ENCODE assay signal across 8 cellular contexts in the genomic region with DNA sequence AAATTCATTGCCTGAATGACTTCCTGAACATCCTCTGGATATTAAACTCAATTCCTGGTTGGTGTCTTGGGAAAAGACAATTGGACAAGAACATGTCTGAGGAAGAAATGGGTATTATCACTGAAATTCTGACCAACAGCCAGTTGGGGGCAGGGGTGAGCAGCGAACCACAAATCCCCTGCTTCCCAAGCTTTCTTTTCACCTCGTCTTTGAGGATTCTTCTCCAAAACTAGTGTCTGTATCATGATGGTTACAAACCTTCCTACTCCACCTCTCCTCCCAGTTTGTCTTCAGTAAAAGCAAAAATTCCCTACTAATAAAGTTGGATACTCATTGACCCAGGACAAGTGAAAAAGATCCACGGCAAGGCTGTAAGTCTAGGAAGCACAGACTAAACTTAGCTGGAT. TPM values are rescaled to one million over a fixed set of nuclear protein-coding genes. Genes with fewer than 3 reads are reported as not detected.
DNase-seq lines count a peak whose midpoint lies in the region; ATAC-seq, FAIRE-seq and TF ChIP-seq lines count a peak whose summit lies in the region.

No MANE protein-coding gene starts in this region.

- H3K27ac ChIP-seq in right lobe of liver: no peak overlapping the region

- peak in 3 of 4 donors; percentile 25 to 49 (median 39) for ATAC-seq in right lobe of liver

- no peak overlapping the region for H3K27ac Mint-ChIP-seq in activated CD4-positive, alpha-beta T cell treated with anti-CD3 and anti-CD28 coated beads, Interleukin-2, amount 10 ng/mL, durations not matched to agents 24 days and 14 days

- H3K9me3 Mint-ChIP-seq in activated CD4-positive, alpha-beta T cell treated with anti-CD3 and anti-CD28 coated beads, Interleukin-2, amount 10 ng/mL, durations not matched to agents 24 days and 14 days: no peaks in the 10 kb centered on the region

- no peak for FAIRE-seq in bronchial epithelial cell (lab: Jason Lieb, UNC)

- TF ChIP-seq POLR2A in right lobe of liver (IDR thresholded peaks at IDR 0.05): no peak

- WGBS in right lobe of liver (ENCODE audit: insufficient coverage, low coverage, low lambda C conversion rate, missing lambda C conversion rate): 33% methylated on average over 3 of the region's 3 CpGs

- peak; percentile 64 for DNase-seq in activated CD4-positive, alpha-beta T cell treated with anti-CD3 and anti-CD28 coated beads, Interleukin-2, amount 10 ng/mL, durations not matched to agents 24 days and 14 days
- no peak for DNase-seq in activated CD4-positive, alpha-beta T cell treated with anti-CD3 and anti-CD28 coated beads for 4 hours
- DNase-seq in NCI-H146 (lab: John Stamatoyannopoulos, UW) (peak; percentile 47), bronchial epithelial cell (ENCODE audit: low read depth) (peak; percentile 51), right lobe of liver (peak in 1 of 3 donors; percentile 30), T-helper 1 cell (no peak), KG1 (lab: John Stamatoyannopoulos, UW) (no peak)
- no peak for DNase-seq in activated CD4-positive, CD25-positive, alpha-beta regulatory T cell treated with anti-CD3 and anti-CD28 coated beads, Interleukin-2, amount 50 U/mL, for 72 hours

- peaks cover 21% of the 10 kb centered on the region for H3K4me1 Mint-ChIP-seq in activated CD4-positive, alpha-beta T cell treated with anti-CD3 and anti-CD28 coated beads, Interleukin-2, amount 10 ng/mL, durations not matched to agents 24 days and 14 days

- intact Hi-C loops in activated CD4-positive, alpha-beta T cell treated with anti-CD3 and anti-CD28 coated beads, Interleukin-2, amount 10 ng/mL, durations not matched to agents 24 days and 14 days (cut with micrococcal nuclease): loop anchor here (2.0 to 5.0 kb wide), 2 partner anchors 16 to 292 kb away; a partner anchor contains a TSS
- intact Hi-C loops in right lobe of liver (cut with DNase I): loop anchor here in 1 of 2 donors (10.0 kb wide), 1 partner anchor 220 kb away; no protein-coding TSS in a partner anchor

- H3K27me3 Mint-ChIP-seq in activated CD4-positive, alpha-beta T cell treated with anti-CD3 and anti-CD28 coated beads, Interleukin-2, amount 10 ng/mL, durations not matched to agents 24 days and 14 days: peaks cover 2% of the 10 kb centered on the region

- H3K27me3 ChIP-seq in bronchial epithelial cell (ENCODE audit: control insufficient read depth, insufficient read depth, low read length): peaks cover 5% of the 10 kb centered on the region
- H3K27me3 ChIP-seq in right lobe of liver: no peaks in the 10 kb centered on the region

- H3K9me3 ChIP-seq in right lobe of liver: no peaks in the 10 kb centered on the region

- H3K4me3 ChIP-seq in bronchial epithelial cell (ENCODE audit: low read depth, low read length): no peak overlapping the region
- H3K4me3 ChIP-seq in right lobe of liver: no peak overlapping the region

- TF ChIP-seq CTCF in bronchial epithelial cell (IDR thresholded peaks at IDR 0.05; ENCODE audit: insufficient read depth, low read length, severe bottlenecking) (peak; percentile 76), right lobe of liver (IDR thresholded peaks at IDR 0.05) (peak; percentile 45 to 61 (median 59))

- peaks cover 0 to 26% (median 9%) of the 10 kb centered on the region in 4 donors for H3K4me1 ChIP-seq in right lobe of liver

- no peaks in the 10 kb centered on the region for H3K36me3 Mint-ChIP-seq in activated CD4-positive, alpha-beta T cell treated with anti-CD3 and anti-CD28 coated beads, Interleukin-2, amount 10 ng/mL, durations not matched to agents 24 days and 14 days (ENCODE audit: low read depth)

- H3K36me3 ChIP-seq in bronchial epithelial cell (ENCODE audit: control insufficient read depth, insufficient read depth, low read length): no peaks in the 10 kb centered on the region
- no peaks in the 10 kb centered on the region for H3K36me3 ChIP-seq in right lobe of liver

- H3K4me3 Mint-ChIP-seq in activated CD4-positive, alpha-beta T cell treated with anti-CD3 and anti-CD28 coated beads, Interleukin-2, amount 10 ng/mL, durations not matched to agents 24 days and 14 days: no peak overlapping the region

RNA-seq across cellular contexts. Expression of a gene that starts 48.3 kb away (rescaled TPM):
- 369 and 376 TPM in 2 replicates for total RNA-seq in activated CD4-positive, alpha-beta T cell treated with anti-CD3 and anti-CD28 coated beads, Interleukin-2, amount 10 ng/mL, durations not matched to agents 24 days and 14 days
- total RNA-seq in bronchial epithelial cell: 290 and 315 TPM in 2 replicates
- 100 to 1,000 TPM in 1 of 6 experiments, 10 to 100 TPM in 5; 65.1 to 149 (median 76.4) TPM for total RNA-seq in right lobe of liver

Comparison
In these comparisons a context has a peak if more than half of its experiments do, and no peak if none do; other contexts are left out.
1. DNase-seq: peak in activated CD4-positive, alpha-beta T cell treated with anti-CD3 and anti-CD28 coated beads, Interleukin-2, amount 10 ng/mL, durations not matched to agents 24 days and 14 days (single experiment), NCI-H146 (single experiment) and bronchial epithelial cell (single experiment); none in activated CD4-positive, alpha-beta T cell treated with anti-CD3 and anti-CD28 coated beads for 4 hours (0 of 2), T-helper 1 cell (0 of 5), activated CD4-positive, CD25-positive, alpha-beta regulatory T cell treated with anti-CD3 and anti-CD28 coated beads, Interleukin-2, amount 50 U/mL, for 72 hours (single experiment) and KG1 (single experiment).